ENCODE assay signal across 8 cellular contexts in genomic region chr21:33576741-33577141, GRCh38. TPM values are rescaled to one million over a fixed set of nuclear protein-coding genes. Genes with fewer than 3 reads are reported as not detected.
DNase-seq lines count a peak whose midpoint lies in the region; ATAC-seq, FAIRE-seq and TF ChIP-seq lines count a peak whose summit lies in the region.
"Not testable (repeated sequence)": the region's sequence is repeated elsewhere in the genome, so short reads cannot be mapped to it uniquely, and the experiment has no call there.

No MANE protein-coding gene starts in this region.

- H3K27me3 Mint-ChIP-seq in GM23338 (ENCODE audit: insufficient read depth, low read depth, poor library complexity); activated naive CD4-positive, alpha-beta T cell treated with anti-CD3 and anti-CD28 coated beads for 36 hours (ENCODE audit: low read depth); MCF 10A (ENCODE audit: insufficient read depth, unreplicated experiment): not testable (repeated sequence)

- not testable (repeated sequence) for H2BK120ac ChIP-seq in neuronal stem cell (ENCODE audit: low read depth, low read length)

- in situ Hi-C loops in Panc1 (cut with HindIII; ENCODE audit: low pct_unique_long_range_greater_than_20kb, low sequenced_read_pairs): not testable (repeated sequence)

- H3K4me3 ChIP-seq in A673 (ENCODE audit: low read depth, low read length, poor library complexity, severe bottlenecking); GM23338; Panc1 (ENCODE audit: low read depth in 2 of 2, low read length in 2 of 2); keratinocyte (ENCODE audit: control insufficient read depth in 2 of 3, extremely low read depth in 1 of 3, insufficient read depth in 2 of 3, low read depth in 1 of 3, low read length in 3 of 3); neuronal stem cell (ENCODE audit: low read length in 2 of 2): not testable (repeated sequence)

- not testable (repeated sequence) for H3K9me2 ChIP-seq in GM23338 (ENCODE audit: insufficient read depth)

- H3K9me3 Mint-ChIP-seq in GM23338; activated naive CD4-positive, alpha-beta T cell treated with anti-CD3 and anti-CD28 coated beads for 36 hours; MCF 10A (ENCODE audit: unreplicated experiment): not testable (repeated sequence)

- not testable (repeated sequence) for H4K91ac ChIP-seq in neuronal stem cell (ENCODE audit: low read depth, low read length, poor library complexity)

- not testable (repeated sequence) for H3K18ac ChIP-seq in neuronal stem cell (ENCODE audit: low read length)

- H3K36me3 ChIP-seq in A673 (ENCODE audit: insufficient read depth, low read length, poor library complexity, severe bottlenecking) (peaks cover 88% of the 10 kb centered on the region), GM23338 (ENCODE audit: insufficient read depth) (peaks cover 27% of the 10 kb centered on the region), Panc1 (ENCODE audit: control insufficient read depth, insufficient read depth, low read length) (peaks cover 35% of the 10 kb centered on the region), neuronal stem cell (replicated peaks in 1 of 2; ENCODE audit: control insufficient read depth in 2 of 2, insufficient read depth in 2 of 2, low read length in 2 of 2) (peaks cover 24 to 99% of the 10 kb centered on the region in 2 donors)
- not testable (repeated sequence) for H3K36me3 ChIP-seq in keratinocyte (ENCODE audit: control insufficient read depth in 2 of 2, extremely low read depth in 1 of 2, insufficient read depth in 2 of 2, low read length in 2 of 2)

- H3K27me3 ChIP-seq in A673 (replicated peaks; ENCODE audit: insufficient read depth, low read depth, low read length, poor library complexity); GM23338 (ENCODE audit: insufficient read depth); Panc1 (ENCODE audit: control insufficient read depth, insufficient read depth, low read length); keratinocyte (ENCODE audit: control insufficient read depth, extremely low read depth, insufficient read depth, low read length); neuronal stem cell (ENCODE audit: control insufficient read depth in 3 of 3, insufficient read depth in 3 of 3, low read depth in 1 of 3, low read length in 3 of 3): not testable (repeated sequence)

- not testable (repeated sequence) for H2BK12ac ChIP-seq in neuronal stem cell (ENCODE audit: low read length)

- not testable (repeated sequence) for H3K23ac ChIP-seq in neuronal stem cell (ENCODE audit: low read depth, low read length, poor library complexity)

- BruUV-seq in A673 (replicated peaks; lab: Mats Ljungman, UMichigan): TSS peak; percentile 62
- TSS peak; percentile 54 for BruUV-seq in Panc1 (replicated peaks; lab: Mats Ljungman, UMichigan)
- TSS peak; percentile 40 for BruUV-seq in MCF 10A (replicated peaks; lab: Mats Ljungman, UMichigan)

- H2AFZ ChIP-seq in GM23338; keratinocyte (ENCODE audit: control insufficient read depth, low read length); neuronal stem cell (ENCODE audit: low read length): not testable (repeated sequence)

- dilution Hi-C loops in keratinocyte (cut with MboI; ENCODE audit: extremely low pct_ligation_motif_present, low sequenced_read_pairs): not testable (repeated sequence)

- not testable (repeated sequence) for H3F3A ChIP-seq in GM23338 (replicated peaks; ENCODE audit: low read depth)

- not testable (repeated sequence) for H3K4me1 Mint-ChIP-seq in GM23338; MCF 10A (ENCODE audit: insufficient read depth, unreplicated experiment)
- peaks cover 12% of the 10 kb centered on the region for H3K4me1 Mint-ChIP-seq in activated naive CD4-positive, alpha-beta T cell treated with anti-CD3 and anti-CD28 coated beads for 36 hours (ENCODE audit: low read depth)

- not testable (repeated sequence) for H3K79me1 ChIP-seq in neuronal stem cell (ENCODE audit: low read depth, low read length)

- H3K36me3 Mint-ChIP-seq in GM23338 (ENCODE audit: low read depth) (peaks cover 63% of the 10 kb centered on the region), MCF 10A (ENCODE audit: insufficient read depth, unreplicated experiment) (peaks cover 74% of the 10 kb centered on the region)
- H3K36me3 Mint-ChIP-seq in activated naive CD4-positive, alpha-beta T cell treated with anti-CD3 and anti-CD28 coated beads for 36 hours (ENCODE audit: low read depth): peaks cover 33% of the 10 kb centered on the region

- not testable (repeated sequence) for H2AK5ac ChIP-seq in neuronal stem cell (ENCODE audit: low read depth, low read length)

- POLR2A ChIA-PET in A673 (lab: Charles Lee; ENCODE audit: low non-redundant PET): interaction anchor here (0.6 kb wide), 1 partner anchor 214 kb away, joined by 4 read pairs; no protein-coding TSS in a partner anchor
- POLR2A ChIA-PET in Panc1 (lab: Charles Lee): not testable (repeated sequence)
- POLR2A ChIA-PET in MCF 10A (lab: Yijun Ruan, JAX): interaction anchor here (3.9 kb wide), 1 partner anchor 12 kb away, joined by 25 read pairs; the partner anchor contains the start of gene DONSON

- no CpG with 5 or more reads among the region's 2 CpGs for WGBS in neuronal stem cell (ENCODE audit: extremely low coverage in 2 of 2, insufficient read length in 2 of 2, insufficient replicate concordance in 1 of 2), 2 donors

- H4K20me1 ChIP-seq in GM23338 (replicated peaks; ENCODE audit: insufficient read depth); keratinocyte (ENCODE audit: control insufficient read depth, extremely low read depth, insufficient read depth, low read length): not testable (repeated sequence)

- H3K4ac ChIP-seq in neuronal stem cell (ENCODE audit: low read length): not testable (repeated sequence)

- H3K4me2 ChIP-seq in GM23338; keratinocyte (ENCODE audit: control insufficient read depth, extremely low read depth, insufficient read depth, low read depth, low read length); neuronal stem cell (ENCODE audit: insufficient read depth, low read length, poor library complexity, severe bottlenecking): not testable (repeated sequence)

- not testable (repeated sequence) for H3K79me2 ChIP-seq in GM23338 (replicated peaks; ENCODE audit: insufficient read depth); keratinocyte (ENCODE audit: control insufficient read depth, insufficient read depth, low read length)

- not testable (repeated sequence) for DNase-seq in A673 (ENCODE audit: low spot score); GM23338 (ENCODE audit: low spot score); Panc1 (ENCODE audit: low read depth, low spot score); activated naive CD4-positive, alpha-beta T cell treated with anti-CD3 and anti-CD28 coated beads for 36 hours; MCF 10A (ENCODE audit: unreplicated experiment); keratinocyte (ENCODE audit: low read depth, low spot score); neuronal stem cell (ENCODE audit: low spot score); urothelium cell line (ENCODE audit: low spot score)

- H2BK5ac ChIP-seq in neuronal stem cell (ENCODE audit: low read length): not testable (repeated sequence)

- H2BK15ac ChIP-seq in neuronal stem cell (ENCODE audit: low read length): not testable (repeated sequence)

- 0 out of 2 replicates have a peak overlapping the region, but pooled peaks have one; percentile 21 for H3K27ac Mint-ChIP-seq in GM23338
- peak overlapping the region; percentile 46 for H3K27ac Mint-ChIP-seq in activated naive CD4-positive, alpha-beta T cell treated with anti-CD3 and anti-CD28 coated beads for 36 hours
- not testable (repeated sequence) for H3K27ac Mint-ChIP-seq in MCF 10A (ENCODE audit: low read depth, unreplicated experiment)

- not testable (repeated sequence) for H4K8ac ChIP-seq in neuronal stem cell (ENCODE audit: low read depth, low read length)

- not testable (repeated sequence) for H3K9me3 ChIP-seq in A673 (ENCODE audit: low read depth, low read length, poor library complexity, severe bottlenecking); Panc1 (ENCODE audit: control insufficient read depth, insufficient read depth, low read depth, low read length); keratinocyte (ENCODE audit: control insufficient read depth, low read depth, low read length); neuronal stem cell (replicated peaks in 1 of 2; ENCODE audit: control insufficient read depth in 2 of 2, insufficient read depth in 1 of 2, low read depth in 1 of 2, low read length in 2 of 2)

- not testable (repeated sequence) for ATAC-seq in GM23338
- ATAC-seq in Panc1: peak; percentile 62; the same call in 1 of the 2 replicates

- H3K14ac ChIP-seq in neuronal stem cell (ENCODE audit: low read length): not testable (repeated sequence)

- H3K9me1 ChIP-seq in keratinocyte (ENCODE audit: control insufficient read depth, extremely low read depth, insufficient read depth, low read length): not testable (repeated sequence)

- intact Hi-C loops in A673 (cut with micrococcal nuclease; ENCODE audit: unreplicated experiment); Panc1 (cut with micrococcal nuclease; ENCODE audit: unreplicated experiment); activated naive CD4-positive, alpha-beta T cell treated with anti-CD3 and anti-CD28 coated beads for 36 hours (cut with micrococcal nuclease); MCF 10A (cut with micrococcal nuclease): not testable (repeated sequence)

- FAIRE-seq in keratinocyte (lab: Jason Lieb, UNC) (peak; percentile 41), urothelium cell line (lab: Jason Lieb, UNC) (peak; percentile 30)

- not testable (repeated sequence) for H3K4me1 ChIP-seq in A673 (ENCODE audit: insufficient read depth, low read length, poor library complexity, severe bottlenecking); GM23338 (ENCODE audit: insufficient read depth); Panc1 (ENCODE audit: control insufficient read depth, insufficient read depth, low read length); keratinocyte (ENCODE audit: control insufficient read depth, extremely low read depth, insufficient read depth, low read length); neuronal stem cell (ENCODE audit: control insufficient read depth in 2 of 2, insufficient read depth in 1 of 2, low read depth in 1 of 2, low read length in 2 of 2)

- not testable (repeated sequence) for H3K9ac ChIP-seq in keratinocyte (ENCODE audit: control insufficient read depth, extremely low read depth, insufficient read depth, low read length); neuronal stem cell (ENCODE audit: low read depth, low read length, poor library complexity)

- H3K27ac ChIP-seq in A673 (ENCODE audit: low read depth, low read length, poor library complexity, severe bottlenecking); GM23338 (ENCODE audit: low read depth); Panc1 (ENCODE audit: low read length); keratinocyte (ENCODE audit: control insufficient read depth, insufficient read depth, low read length): not testable (repeated sequence)
- peak overlapping the region; percentile 20 for H3K27ac ChIP-seq in neuronal stem cell (replicated peaks; ENCODE audit: low read length)

- not testable (repeated sequence) for H3K4me3 Mint-ChIP-seq in GM23338; activated naive CD4-positive, alpha-beta T cell treated with anti-CD3 and anti-CD28 coated beads for 36 hours; MCF 10A (ENCODE audit: unreplicated experiment)

- not testable (repeated sequence) for TF ChIP-seq CTCF in A673 (conservative IDR thresholded peaks at IDR 0.05; ENCODE audit: low read depth, low read length); GM23338 (conservative IDR thresholded peaks at IDR 0.05; ENCODE audit: low read depth in 2 of 2); Panc1 (IDR thresholded peaks at IDR 0.05); MCF 10A (IDR thresholded peaks at IDR 0.05; ENCODE audit: unreplicated experiment); keratinocyte (optimal IDR thresholded peaks at IDR 0.05 in 1 of 3, IDR thresholded peaks at IDR 0.05 in 1 of 3, conservative IDR thresholded peaks at IDR 0.05 in 1 of 3; ENCODE audit: extremely low read depth in 1 of 3, insufficient read depth in 2 of 3, low read length in 3 of 3)

- CTCF ChIA-PET in A673 (lab: Charles Lee): not testable (repeated sequence)
- CTCF ChIA-PET in Panc1 (lab: Charles Lee) (interaction anchor here (0.7 kb wide), 1 partner anchor 18 kb away, joined by 6 read pairs; no protein-coding TSS in a partner anchor), MCF 10A (lab: Yijun Ruan, JAX) (interaction anchor here (1.0 kb wide), 1 partner anchor 28 kb away, joined by 5 read pairs; no protein-coding TSS in a partner anchor)
- CTCF ChIA-PET in activated naive CD4-positive, alpha-beta T cell treated with anti-CD3 and anti-CD28 coated beads for 36 hours (lab: Charles Lee): interaction anchor here (0.5 kb wide), 1 partner anchor 46 kb away, joined by 3 read pairs; no protein-coding TSS in a partner anchor

RNA-seq across cellular contexts. Expression of gene DONSON, which starts 11.7 kb away (rescaled TPM):
- total RNA-seq in A673 (2021): 42.6 and 48.5 TPM in 2 replicates
- total RNA-seq in GM23338 (2014; rRNA removed; shearing (Covaris generic)): 35.2 and 37.4 TPM in 2 replicates
- 27.2 and 32.9 TPM in 2 replicates for polyA plus RNA-seq in GM23338 (2016; fragmentation: Nextera tagmentation; extraction: Ambion mirVana)
- 21.9 TPM for total RNA-seq in Panc1 (2021; ENCODE audit: unreplicated experiment)
- polyA plus RNA-seq in Panc1 (2012; ENCODE audit: insufficient read length): 11.0 TPM
- 10 to 100 TPM; 35.6 to 42.4 TPM for total RNA-seq in activated naive CD4-positive, alpha-beta T cell treated with anti-CD3 and anti-CD28 coated beads for 36 hours
- total RNA-seq in MCF 10A (2022): 9.3 and 10.0 TPM in 2 replicates
- polyA plus RNA-seq in keratinocyte: 9.9 to 17.0 TPM (median 12.7 TPM) in 3 replicates
- polyA plus RNA-seq in keratinocyte (2011; ENCODE audit: low read depth): 3.9 TPM
- polyA plus RNA-seq in keratinocyte (2011; cell fraction: cytosol; rRNA removed): 6.1 and 10.4 TPM in 2 replicates
- polyA plus RNA-seq in keratinocyte (2011; cell fraction: nucleus; rRNA removed): 19.5 and 20.7 TPM in 2 replicates
- 10.5 and 12.4 TPM in 2 replicates for polyA plus RNA-seq in keratinocyte (2012; ENCODE audit: low replicate concordance)
- 2.8 to 11.2 TPM (median 4.1 TPM) in 3 replicates for polyA minus RNA-seq in keratinocyte
- polyA minus RNA-seq in keratinocyte (2011; cell fraction: cytosol; rRNA and poly(A)+ RNA removed): 6.9 TPM
- polyA minus RNA-seq in keratinocyte (2011; cell fraction: nucleus; rRNA and poly(A)+ RNA removed): 3.5 and 7.4 TPM in 2 replicates
- polyA plus RNA-seq in neuronal stem cell (2013, experiment 1 of 2): 24.4 TPM
- polyA plus RNA-seq in neuronal stem cell (2013, experiment 2 of 2): 22.6 TPM

RNA-seq across cellular contexts. Expression of gene SON, which starts 33.9 kb away (rescaled TPM):
- 322 and 328 TPM in 2 replicates for total RNA-seq in A673 (2021)
- total RNA-seq in GM23338 (2014; rRNA removed; shearing (Covaris generic)): 361 and 362 TPM in 2 replicates
- 1,421 and 1,477 TPM in 2 replicates for polyA plus RNA-seq in GM23338 (2016; fragmentation: Nextera tagmentation; extraction: Ambion mirVana)
- 183 TPM for total RNA-seq in Panc1 (2021; ENCODE audit: unreplicated experiment)
- 58.4 TPM for polyA plus RNA-seq in Panc1 (2012; ENCODE audit: insufficient read length)
- total RNA-seq in activated naive CD4-positive, alpha-beta T cell treated with anti-CD3 and anti-CD28 coated beads for 36 hours: 100 to 1,000 TPM; 269 to 273 TPM
- 289 and 303 TPM in 2 replicates for total RNA-seq in MCF 10A (2022)
- polyA plus RNA-seq in keratinocyte: 67.9 to 104 TPM (median 96.0 TPM) in 3 replicates
- 274 TPM for polyA plus RNA-seq in keratinocyte (2011; ENCODE audit: low read depth)
- polyA plus RNA-seq in keratinocyte (2011; cell fraction: cytosol; rRNA removed): 15.4 and 24.6 TPM in 2 replicates
- 277 and 391 TPM in 2 replicates for polyA plus RNA-seq in keratinocyte (2011; cell fraction: nucleus; rRNA removed)
- 149 and 192 TPM in 2 replicates for polyA plus RNA-seq in keratinocyte (2012; ENCODE audit: low replicate concordance)
- polyA minus RNA-seq in keratinocyte: 174 to 262 TPM (median 212 TPM) in 3 replicates
- 32.8 TPM for polyA minus RNA-seq in keratinocyte (2011; cell fraction: cytosol; rRNA and poly(A)+ RNA removed)
- 292 and 449 TPM in 2 replicates for polyA minus RNA-seq in keratinocyte (2011; cell fraction: nucleus; rRNA and poly(A)+ RNA removed)
- polyA plus RNA-seq in neuronal stem cell (2013, experiment 1 of 2): 100 TPM
- 100.0 TPM for polyA plus RNA-seq in neuronal stem cell (2013, experiment 2 of 2)

RNA-seq across cellular contexts. Expression of gene GART, which starts 34.8 kb away (rescaled TPM):
- 205 and 210 TPM in 2 replicates for total RNA-seq in A673 (2021)
- 224 and 270 TPM in 2 replicates for total RNA-seq in GM23338 (2014; rRNA removed; shearing (Covaris generic))
- polyA plus RNA-seq in GM23338 (2016; fragmentation: Nextera tagmentation; extraction: Ambion mirVana): 86.3 and 87.6 TPM in 2 replicates
- total RNA-seq in Panc1 (2021; ENCODE audit: unreplicated experiment): 132 TPM
- polyA plus RNA-seq in Panc1 (2012; ENCODE audit: insufficient read length): 67.4 TPM
- total RNA-seq in activated naive CD4-positive, alpha-beta T cell treated with anti-CD3 and anti-CD28 coated beads for 36 hours: 100 to 1,000 TPM; 234 to 237 TPM
- 166 and 240 TPM in 2 replicates for total RNA-seq in MCF 10A (2022)
- polyA plus RNA-seq in keratinocyte: 26.8 to 50.3 TPM (median 31.1 TPM) in 3 replicates
- polyA plus RNA-seq in keratinocyte (2011; ENCODE audit: low read depth): 52.1 TPM
- 27.2 and 38.9 TPM in 2 replicates for polyA plus RNA-seq in keratinocyte (2011; cell fraction: cytosol; rRNA removed)
- 52.5 and 54.9 TPM in 2 replicates for polyA plus RNA-seq in keratinocyte (2011; cell fraction: nucleus; rRNA removed)
- polyA plus RNA-seq in keratinocyte (2012; ENCODE audit: low replicate concordance): 46.1 and 81.1 TPM in 2 replicates
- polyA minus RNA-seq in keratinocyte: 18.9 to 50.7 TPM (median 31.3 TPM) in 3 replicates
- 17.6 TPM for polyA minus RNA-seq in keratinocyte (2011; cell fraction: cytosol; rRNA and poly(A)+ RNA removed)
- polyA minus RNA-seq in keratinocyte (2011; cell fraction: nucleus; rRNA and poly(A)+ RNA removed): 32.1 and 57.4 TPM in 2 replicates
- 61.1 TPM for polyA plus RNA-seq in neuronal stem cell (2013, experiment 1 of 2)
- 61.6 TPM for polyA plus RNA-seq in neuronal stem cell (2013, experiment 2 of 2)
